Comparison of ENCODE assay signal across 10 cellular contexts in the genomic region with DNA sequence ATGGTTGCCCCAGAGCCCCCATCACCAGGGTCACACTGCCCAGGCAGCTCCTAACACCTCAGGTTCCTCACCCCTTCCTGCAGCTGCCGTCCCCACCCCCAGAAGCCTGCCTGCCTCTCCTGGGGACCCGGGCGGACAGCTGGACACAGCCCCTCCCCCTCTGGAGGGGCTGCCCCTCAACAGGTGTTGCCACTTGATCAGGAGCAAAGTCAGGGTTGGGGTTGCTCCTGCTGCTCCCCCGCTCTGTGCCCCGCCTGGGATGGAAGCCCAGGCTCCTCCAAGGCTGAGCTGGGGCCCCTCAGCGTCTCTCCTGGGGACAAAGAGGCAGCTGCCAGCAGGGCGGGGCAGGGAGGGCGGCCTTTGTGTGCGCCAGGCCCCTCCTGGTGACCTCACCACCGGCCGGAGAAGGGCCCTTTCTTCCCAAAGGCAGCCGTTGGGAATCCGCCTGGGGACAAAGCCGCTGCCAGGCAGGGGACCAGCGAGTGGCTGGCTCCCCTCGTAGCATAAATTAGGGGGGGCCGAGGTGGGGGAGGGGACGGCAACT. TPM values are rescaled to one million over a fixed set of nuclear protein-coding genes. Genes with fewer than 3 reads are reported as not detected.
DNase-seq lines count a peak whose midpoint lies in the region; ATAC-seq and TF ChIP-seq lines count a peak whose summit lies in the region.
"Had no signal": no experiment of that assay in that cellular context is flagged by ENCODE, and none has a peak within 500 bp of the region (broad histone marks: within the 10 kb centered on the region; RNA-seq: fewer than 3 reads in every experiment).

No MANE protein-coding gene starts in this region.

- no peaks in the 10 kb centered on the region for H3K79me2 ChIP-seq in SK-N-SH (ENCODE audit: insufficient read depth)

- POLR2A ChIA-PET in SK-N-SH (lab: Yijun Ruan, JAX): interaction anchor here (1.2 to 3.9 kb wide), 3 partner anchors 11 to 20 kb away, joined by 4 to 19 read pairs (median 6); a partner anchor contains a TSS

- 71% methylated on average over 12 of the region's 18 CpGs for WGBS in SK-N-SH (ENCODE audit: low lambda C conversion rate)
- WGBS in aorta, 2 donors: 2 to 6% methylated on average over 17 to 18 of the region's 18 CpGs

- TF ChIP-seq EP300 in SK-N-SH (IDR thresholded peaks at IDR 0.05; ENCODE audit: borderline replicate concordance in 1 of 2, low read depth in 1 of 2, low read length in 1 of 2): no peak

- no peaks in the 10 kb centered on the region for H3K9me2 ChIP-seq in SK-N-SH

- peak; percentile 67 for DNase-seq in SK-N-SH
- DNase-seq in coronary artery (ENCODE audit: low spot score): no peak
- DNase-seq in midbrain (lab: John Stamatoyannopoulos, UW): peak; percentile 92
- peak; percentile 80 to 92 for DNase-seq in aorta
- DNase-seq in NCI-H526 treated with DMSO at 0.1 percent for 48 hours (lab: John Stamatoyannopoulos, UW): no peak
- DNase-seq: NCI-H2029 treated with DMSO at 0.1 percent for 48 hours; stimulated activated CD4-positive, alpha-beta T cell treated with anti-CD3 and anti-CD28 coated beads, Interleukin-15, amount 100 ng/mL, for 24 hours had no signal

- no peaks in the 10 kb centered on the region for H3K27me3 ChIP-seq in SK-N-SH (ENCODE audit: insufficient read depth)
- no peaks in the 10 kb centered on the region for H3K27me3 ChIP-seq in aorta (ENCODE audit: control insufficient read depth in 1 of 2, insufficient read depth in 2 of 2, low read length in 1 of 2)

- CTCF ChIA-PET in SK-N-SH (lab: Yijun Ruan, JAX): interaction anchor here (1.2 to 6.5 kb wide), 5 partner anchors 13 to 152 kb away, joined by 3 to 72 read pairs (median 6); a partner anchor contains a TSS

- no peak overlapping the region for H3K4me2 ChIP-seq in SK-N-SH

- H4K20me1 ChIP-seq in SK-N-SH (ENCODE audit: insufficient read depth): peaks cover 16% of the 10 kb centered on the region

- intact Hi-C loops in aorta (cut with DNase I): no loop called here

- TF ChIP-seq CTCF in SK-N-SH (IDR thresholded peaks at IDR 0.05) (no peak), coronary artery (IDR thresholded peaks at IDR 0.05) (no peak)

- peaks cover 13% of the 10 kb centered on the region for H3F3A ChIP-seq in SK-N-SH (replicated peaks; ENCODE audit: insufficient read depth)

- no peak for TF ChIP-seq RAD21 in SK-N-SH (IDR thresholded peaks at IDR 0.05; ENCODE audit: low read length)

- H3K9ac ChIP-seq in SK-N-SH: no peak overlapping the region

- no peak for ATAC-seq in SK-N-SH treated with all-trans-retinoic acid at 6 μM for 48 hours
- ATAC-seq in aorta (ENCODE audit: low FRiP score): peak; percentile 33
- ATAC-seq in esophagus mucosa: no peak
- ATAC-seq in GM21515 (IDR thresholded peaks at IDR 0.05; ENCODE audit: unreplicated experiment): no peak

- H3K27ac ChIP-seq in SK-N-SH (ENCODE audit: low read depth in 2 of 2, low read length in 1 of 2) (no peak overlapping the region; a peak in 1 of 4 replicates), coronary artery (peak overlapping the region; percentile 72 to 93), aorta (ENCODE audit: low read depth in 1 of 2, low read length in 2 of 2) (peak overlapping the region in 1 of 2 donors; percentile 22)

- H2AFZ ChIP-seq in SK-N-SH (ENCODE audit: low read depth): no peak overlapping the region

- H3K4me1 ChIP-seq in SK-N-SH (ENCODE audit: control insufficient read depth in 1 of 2, insufficient read depth in 2 of 2, low read depth in 1 of 2, low read length in 1 of 2): peaks cover 16 to 47% of the 10 kb centered on the region in 2 experiments; a peak in 3 of 4 replicates
- H3K4me1 ChIP-seq in aorta (ENCODE audit: control insufficient read depth in 1 of 2, insufficient read depth in 2 of 2, low read length in 2 of 2): no peaks in the 10 kb centered on the region

- H3K36me3 ChIP-seq in SK-N-SH (replicated peaks in 1 of 2; ENCODE audit: control insufficient read depth in 1 of 2, insufficient read depth in 2 of 2, low read length in 1 of 2): no peaks in the 10 kb centered on the region
- no peaks in the 10 kb centered on the region for H3K36me3 ChIP-seq in aorta (ENCODE audit: control insufficient read depth in 1 of 2, insufficient read depth in 2 of 2, low read length in 1 of 2)

- H3K9me3 ChIP-seq in SK-N-SH: no peaks in the 10 kb centered on the region
- H3K9me3 ChIP-seq in aorta (ENCODE audit: control insufficient read depth, low read length): no peaks in the 10 kb centered on the region

- H3K4me3 ChIP-seq in SK-N-SH (ENCODE audit: low read depth in 2 of 2, low read length in 1 of 2) (no peak overlapping the region), coronary artery (peak overlapping the region; percentile 26), aorta (ENCODE audit: low read length in 2 of 2) (no peak overlapping the region)

TF ChIP-seq in SK-N-SH, 30 proteins besides CTCF, POLR2A, EP300 and RAD21:
- TF ChIP-seq, protein P1, sequence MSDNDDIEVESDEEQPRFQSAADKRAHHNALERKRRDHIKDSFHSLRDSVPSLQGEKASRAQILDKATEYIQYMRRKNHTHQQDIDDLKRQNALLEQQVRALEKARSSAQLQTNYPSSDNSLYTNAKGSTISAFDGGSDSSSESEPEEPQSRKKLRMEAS (IDR thresholded peaks at IDR 0.05; ENCODE audit: low read depth): no peak
- TF ChIP-seq MXI1 (IDR thresholded peaks at IDR 0.05; ENCODE audit: low read depth, low read length) (no peak), SIN3A (IDR thresholded peaks at IDR 0.05; ENCODE audit: borderline replicate concordance, low read depth, low read length) (no peak), GABPA (IDR thresholded peaks at IDR 0.05; ENCODE audit: low read depth) (no peak), FOXM1 (IDR thresholded peaks at IDR 0.05; ENCODE audit: low read depth) (no peak), ELF1 (IDR thresholded peaks at IDR 0.05) (no peak), POLR2AphosphoS5 (IDR thresholded peaks at IDR 0.05; ENCODE audit: low read depth, low read length) (no peak), CHD2 (IDR thresholded peaks at IDR 0.05; ENCODE audit: low read length, partially characterized antibody) (no peak), EZH2phosphoT487 (IDR thresholded peaks at IDR 0.05; ENCODE audit: borderline replicate concordance, low read depth) (no peak)
- TF ChIP-seq, protein P2, sequence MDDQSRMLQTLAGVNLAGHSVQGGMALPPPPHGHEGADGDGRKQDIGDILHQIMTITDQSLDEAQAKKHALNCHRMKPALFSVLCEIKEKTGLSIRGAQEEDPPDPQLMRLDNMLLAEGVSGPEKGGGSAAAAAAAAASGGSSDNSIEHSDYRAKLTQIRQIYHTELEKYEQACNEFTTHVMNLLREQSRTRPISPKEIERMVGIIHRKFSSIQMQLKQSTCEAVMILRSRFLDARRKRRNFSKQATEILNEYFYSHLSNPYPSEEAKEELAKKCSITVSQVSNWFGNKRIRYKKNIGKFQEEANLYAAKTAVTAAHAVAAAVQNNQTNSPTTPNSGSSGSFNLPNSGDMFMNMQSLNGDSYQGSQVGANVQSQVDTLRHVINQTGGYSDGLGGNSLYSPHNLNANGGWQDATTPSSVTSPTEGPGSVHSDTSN (IDR thresholded peaks at IDR 0.05): no peak

TF ChIP-seq in SK-N-SH treated with all-trans-retinoic acid at 6 μM for 48 hours, 23 proteins besides CTCF, POLR2A, EP300 and RAD21 (continues in another document):
- TF ChIP-seq ZFP3 (CRISPR knock-in tag; IDR thresholded peaks at IDR 0.05) (no peak), ZNF70 (CRISPR knock-in tag; IDR thresholded peaks at IDR 0.05) (no peak), ARNTL (CRISPR knock-in tag; IDR thresholded peaks at IDR 0.05; ENCODE audit: borderline replicate concordance, low read depth) (no peak), ISL1 (CRISPR knock-in tag; IDR thresholded peaks at IDR 0.05) (no peak), ESRRG (CRISPR knock-in tag; IDR thresholded peaks at IDR 0.05) (no peak), PPARA (CRISPR knock-in tag; IDR thresholded peaks at IDR 0.05; ENCODE audit: borderline replicate concordance) (no peak), SNAI2 (CRISPR knock-in tag; IDR thresholded peaks at IDR 0.05) (no peak), OSR1 (CRISPR knock-in tag; IDR thresholded peaks at IDR 0.05) (no peak), ZFP30 (CRISPR knock-in tag; IDR thresholded peaks at IDR 0.05) (no peak)
- TF ChIP-seq, protein P3, sequence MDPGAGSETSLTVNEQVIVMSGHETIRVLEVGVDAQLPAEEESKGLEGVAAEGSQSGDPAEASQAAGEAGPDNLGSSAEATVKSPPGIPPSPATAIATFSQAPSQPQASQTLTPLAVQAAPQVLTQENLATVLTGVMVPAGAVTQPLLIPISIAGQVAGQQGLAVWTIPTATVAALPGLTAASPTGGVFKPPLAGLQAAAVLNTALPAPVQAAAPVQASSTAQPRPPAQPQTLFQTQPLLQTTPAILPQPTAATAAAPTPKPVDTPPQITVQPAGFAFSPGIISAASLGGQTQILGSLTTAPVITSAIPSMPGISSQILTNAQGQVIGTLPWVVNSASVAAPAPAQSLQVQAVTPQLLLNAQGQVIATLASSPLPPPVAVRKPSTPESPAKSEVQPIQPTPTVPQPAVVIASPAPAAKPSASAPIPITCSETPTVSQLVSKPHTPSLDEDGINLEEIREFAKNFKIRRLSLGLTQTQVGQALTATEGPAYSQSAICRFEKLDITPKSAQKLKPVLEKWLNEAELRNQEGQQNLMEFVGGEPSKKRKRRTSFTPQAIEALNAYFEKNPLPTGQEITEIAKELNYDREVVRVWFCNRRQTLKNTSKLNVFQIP (CRISPR knock-in tag; IDR thresholded peaks at IDR 0.05; ENCODE audit: borderline replicate concordance, low read depth): no peak

RNA-seq across cellular contexts. Expression of a gene that starts 13.6 kb away (rescaled TPM):
- polyA plus RNA-seq in SK-N-SH (2012; rRNA removed) (15.8 and 18.1 TPM in 2 replicates), aorta (10 to 100 TPM in 1 of 2 donors, 1 to 10 TPM in 1; 6.4 to 12.4 TPM)
- polyA plus RNA-seq in SK-N-SH (2012; cell fraction: cytosol; rRNA removed): 6.9 and 12.1 TPM in 2 replicates
- 32.9 and 37.6 TPM in 2 replicates for polyA plus RNA-seq in SK-N-SH (2012; cell fraction: nucleus; rRNA removed)
- total RNA-seq in aorta (10 to 100 TPM; 11.4 to 11.8 TPM), esophagus mucosa (6.1 TPM)

RNA-seq across cellular contexts. Expression of a gene that starts 19.8 kb away (rescaled TPM):
- 5.2 and 5.9 TPM in 2 replicates for polyA plus RNA-seq in SK-N-SH (2012; rRNA removed)
- 7.9 and 8.3 TPM in 2 replicates for polyA plus RNA-seq in SK-N-SH (2012; cell fraction: cytosol; rRNA removed)
- polyA plus RNA-seq in SK-N-SH (2012; cell fraction: nucleus; rRNA removed): 3.4 and 5.4 TPM in 2 replicates
- total RNA-seq in aorta: 10 to 100 TPM; 30.4 to 30.8 TPM
- polyA plus RNA-seq in aorta: 10 to 100 TPM in 1 of 2 donors, 1 to 10 TPM in 1; 9.2 to 14.9 TPM
- total RNA-seq in esophagus mucosa: 23.6 TPM

RNA-seq across cellular contexts. Expression of a gene that starts 20.0 kb away (rescaled TPM):
- polyA plus RNA-seq in SK-N-SH (2012; rRNA removed) (47.6 and 53.0 TPM in 2 replicates), aorta (10 to 100 TPM; 46.6 to 91.3 TPM)
- polyA plus RNA-seq in SK-N-SH (2012; cell fraction: cytosol; rRNA removed): 24.1 and 41.5 TPM in 2 replicates
- polyA plus RNA-seq in SK-N-SH (2012; cell fraction: nucleus; rRNA removed): 111 and 208 TPM in 2 replicates
- total RNA-seq in aorta (100 to 1,000 TPM in 1 of 2 donors, 10 to 100 TPM in 1; 78.1 to 109 TPM), esophagus mucosa (17.8 TPM)

RNA-seq across cellular contexts. Expression of a gene that starts 20.1 kb away (rescaled TPM):
- polyA plus RNA-seq in SK-N-SH (2012; rRNA removed) (25.2 and 25.4 TPM in 2 replicates), aorta (10 to 100 TPM; 44.2 to 71.7 TPM)
- polyA plus RNA-seq in SK-N-SH (2012; cell fraction: cytosol; rRNA removed): 29.8 and 31.6 TPM in 2 replicates
- polyA plus RNA-seq in SK-N-SH (2012; cell fraction: nucleus; rRNA removed): 4.9 and 8.9 TPM in 2 replicates
- total RNA-seq in aorta (10 to 100 TPM; 27.6 to 33.3 TPM), esophagus mucosa (30.3 TPM)

Comparison
In these comparisons a context has a peak if more than half of its experiments do, and no peak if none do; other contexts are left out.
1. DNase-seq: peak in SK-N-SH (single experiment), midbrain (single experiment) and aorta (2 of 2); none in coronary artery (single experiment) and NCI-H526 treated with DMSO at 0.1 percent for 48 hours (single experiment).
2. H3K27ac ChIP-seq: peak in coronary artery (2 of 2); none in SK-N-SH (0 of 2).